10 cellular contexts compared by ENCODE assay signal in genomic region chr14:73227812-73228781, GRCh38. TPM values are rescaled to one million over a fixed set of nuclear protein-coding genes. Genes with fewer than 3 reads are reported as not detected.
DNase-seq lines count a peak whose midpoint lies in the region; ATAC-seq and TF ChIP-seq lines count a peak whose summit lies in the region.
"Had no signal": no experiment of that assay in that cellular context is flagged by ENCODE, and none has a peak within 500 bp of the region (broad histone marks: within the 10 kb centered on the region; RNA-seq: fewer than 3 reads in every experiment).

No MANE protein-coding gene starts in this region.

- H3K9me3 Mint-ChIP-seq in mesothelial cell of epicardium: no peaks in the 10 kb centered on the region
- H3K9me3 Mint-ChIP-seq: immature natural killer cell had no signal

- no peak overlapping the region; the same call in 1 of the 2 replicates for H3K4me3 ChIP-seq in AG04449 (ENCODE audit: low read depth, low read length)
- H3K4me3 ChIP-seq: thoracic aorta had no signal

- H3K27me3 Mint-ChIP-seq in mesothelial cell of epicardium (ENCODE audit: low read depth): peaks cover 7% of the 10 kb centered on the region

- POLR2A ChIA-PET in AG04449 (lab: Yijun Ruan, JAX): no interaction called here

- ATAC-seq in HG03442 (IDR thresholded peaks at IDR 0.05; ENCODE audit: unreplicated experiment): no peak

- H3K4me1 Mint-ChIP-seq in mesothelial cell of epicardium: peaks cover 24% of the 10 kb centered on the region
- H3K4me1 Mint-ChIP-seq: immature natural killer cell had no signal

- CTCF ChIA-PET in AG04449 (lab: Yijun Ruan, JAX): no interaction called here

- peak overlapping the region; percentile 77 for H3K27ac Mint-ChIP-seq in mesothelial cell of epicardium
- H3K27ac Mint-ChIP-seq: immature natural killer cell had no signal

- TF ChIP-seq CTCF in AG04449 (IDR thresholded peaks at IDR 0.05; ENCODE audit: insufficient read depth, low read length, missing control alignments) (no peak), mesothelial cell of epicardium (IDR thresholded peaks at IDR 0.05; ENCODE audit: unreplicated experiment) (no peak)

- H3K4me3 Mint-ChIP-seq in mesothelial cell of epicardium: no peak overlapping the region
- H3K4me3 Mint-ChIP-seq: immature natural killer cell had no signal

- peak; percentile 33 for DNase-seq in AG04449 (ENCODE audit: low read depth, low spot score)
- DNase-seq in NCI-H2227 treated with DMSO at 0.1 percent for 48 hours (lab: John Stamatoyannopoulos, UW): peak; percentile 63
- peak; percentile 93 for DNase-seq in dermis blood vessel endothelial cell
- no peak for DNase-seq in mesothelial cell of epicardium (ENCODE audit: low spot score in 2 of 2, unreplicated experiment in 2 of 2)
- DNase-seq in NCI-H128 (lab: John Stamatoyannopoulos, UW; ENCODE audit: unreplicated experiment): no peak
- no peak for DNase-seq in activated CD4-positive, alpha-beta T cell treated with anti-CD3 and anti-CD28 coated beads for 48 hours
- no peak for DNase-seq in activated CD4-positive, alpha-beta T cell treated with anti-CD3 and anti-CD28 coated beads, Interleukin-2, amount 50 U/mL, for 48 hours
- DNase-seq: immature natural killer cell had no signal

- peaks cover 7% of the 10 kb centered on the region for H3K36me3 Mint-ChIP-seq in mesothelial cell of epicardium

RNA-seq across cellular contexts. Expression of gene PAPLN, which starts 9.2 kb away (rescaled TPM):
- total RNA-seq in dermis blood vessel endothelial cell: 30.6 and 60.1 TPM in 2 replicates
- 10.6 to 10.9 TPM (median 10.6 TPM) in 3 replicates for total RNA-seq in mesothelial cell of epicardium

Comparison
In these comparisons a context has a peak if more than half of its experiments do, and no peak if none do; other contexts are left out.
1. DNase-seq: peak in AG04449 (single experiment), NCI-H2227 treated with DMSO at 0.1 percent for 48 hours (single experiment) and dermis blood vessel endothelial cell (single experiment); none in mesothelial cell of epicardium (0 of 2), NCI-H128 (single experiment), activated CD4-positive, alpha-beta T cell treated with anti-CD3 and anti-CD28 coated beads for 48 hours (single experiment) and activated CD4-positive, alpha-beta T cell treated with anti-CD3 and anti-CD28 coated beads, Interleukin-2, amount 50 U/mL, for 48 hours (0 of 2).